8 cellular contexts compared by ENCODE assay signal in the genomic region with DNA sequence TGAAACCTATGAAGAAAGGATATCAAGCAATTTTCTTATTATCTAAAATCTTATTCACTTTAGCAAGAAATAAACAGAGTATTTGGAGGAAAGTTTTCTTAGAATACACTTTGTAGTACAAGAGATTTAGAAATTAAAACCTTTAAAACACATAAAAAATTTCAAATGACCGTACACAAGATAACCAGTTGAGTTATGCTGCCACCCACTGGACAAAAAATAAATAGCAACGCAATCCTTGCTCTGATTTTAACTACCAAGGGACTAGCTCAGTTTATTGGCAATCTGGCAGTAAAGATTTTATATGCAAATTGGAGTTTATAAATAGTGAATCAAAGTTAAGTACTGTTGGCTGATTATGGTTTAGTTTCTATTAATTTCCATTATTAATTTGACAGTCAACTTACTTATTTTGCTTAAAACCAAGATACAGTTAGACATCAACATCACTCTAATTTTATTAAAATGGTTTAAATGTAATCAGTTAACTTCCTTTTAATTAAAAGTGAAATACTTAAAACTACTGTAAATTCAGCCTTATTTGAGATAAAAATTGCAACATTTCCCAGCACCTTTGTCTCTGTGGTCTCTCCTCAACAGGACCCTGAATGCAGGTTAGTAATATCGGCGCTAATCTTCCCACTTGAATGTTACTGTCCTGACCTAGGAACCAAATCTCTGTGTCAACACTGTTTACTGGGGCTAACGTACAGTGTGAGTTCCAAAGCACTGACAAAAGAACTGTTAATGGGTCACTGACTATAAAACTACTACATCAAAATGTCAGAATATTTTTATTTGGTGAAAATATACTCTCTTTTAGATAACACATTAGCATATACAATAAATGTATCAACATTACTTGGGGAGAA. TPM values are rescaled to one million over a fixed set of nuclear protein-coding genes. Genes with fewer than 3 reads are reported as not detected.
DNase-seq lines count a peak whose midpoint lies in the region; TF ChIP-seq lines count a peak whose summit lies in the region.

No MANE protein-coding gene starts in this region.

- no peaks in the 10 kb centered on the region for H3K9me3 ChIP-seq in endodermal cell (ENCODE audit: control insufficient read depth, low read length)

- DNase-seq in AG08396 (ENCODE audit: low spot score), result peak; percentile 24
- peak; percentile 1 for DNase-seq in NCI-H1105 (lab: John Stamatoyannopoulos, UW)
- DNase-seq in activated CD4-positive, alpha-beta T cell treated with anti-CD3 and anti-CD28 coated beads, Interleukin-2, amount 10 ng/mL, durations not matched to agents 24 days and 14 days, result peak; percentile 90
- peak; percentile 73 for DNase-seq in endodermal cell
- DNase-seq in type B pancreatic cell (ENCODE audit: extremely low spot score, unreplicated experiment), result no peak
- no peak for DNase-seq in NK-92 treated with Interleukin-12 subunit alpha and Interleukin-12 subunit beta, amount 100 ng/mL, for 24 hours (lab: John Stamatoyannopoulos, UW)

- H3K27ac Mint-ChIP-seq in activated CD4-positive, alpha-beta T cell treated with anti-CD3 and anti-CD28 coated beads, Interleukin-2, amount 10 ng/mL, durations not matched to agents 24 days and 14 days, result no peak overlapping the region
- H3K27ac Mint-ChIP-seq in endodermal cell, result no peak overlapping the region
- H3K27ac Mint-ChIP-seq in nephron, result no peak overlapping the region
- H3K27ac Mint-ChIP-seq in type B pancreatic cell, result no peak overlapping the region

- H3K36me3 ChIP-seq in endodermal cell (ENCODE audit: control insufficient read depth, insufficient read depth, low read length), result peaks cover 16% of the 10 kb centered on the region

- H3K9me3 Mint-ChIP-seq in activated CD4-positive, alpha-beta T cell treated with anti-CD3 and anti-CD28 coated beads, Interleukin-2, amount 10 ng/mL, durations not matched to agents 24 days and 14 days, result no peaks in the 10 kb centered on the region
- H3K9me3 Mint-ChIP-seq in endodermal cell (no peaks in the 10 kb centered on the region), nephron (no peaks in the 10 kb centered on the region), type B pancreatic cell (no peaks in the 10 kb centered on the region)

- peaks cover 7% of the 10 kb centered on the region for H3K4me1 ChIP-seq in endodermal cell (ENCODE audit: control insufficient read depth, insufficient read depth, low read length)

- 73 to 100% methylated on average over 2 to 5 of the region's 5 CpGs for WGBS in endodermal cell (ENCODE audit: insufficient coverage in 1 of 2, insufficient read length in 1 of 2), 2 experiments

- no peak overlapping the region for H3K9ac ChIP-seq in endodermal cell (ENCODE audit: extremely low read depth, low read length, poor library complexity, severe bottlenecking)

- no peak overlapping the region for H3K4me3 ChIP-seq in endodermal cell (ENCODE audit: low read length)

- peaks cover 4% of the 10 kb centered on the region for H3K36me3 Mint-ChIP-seq in activated CD4-positive, alpha-beta T cell treated with anti-CD3 and anti-CD28 coated beads, Interleukin-2, amount 10 ng/mL, durations not matched to agents 24 days and 14 days (ENCODE audit: low read depth)
- H3K36me3 Mint-ChIP-seq in endodermal cell (ENCODE audit: low read depth) (peaks cover 23% of the 10 kb centered on the region), nephron (ENCODE audit: low read depth) (peaks cover 26% of the 10 kb centered on the region), type B pancreatic cell (peaks cover 10% of the 10 kb centered on the region)

- TF ChIP-seq CTCF in GM12872 (IDR thresholded peaks at IDR 0.05; ENCODE audit: insufficient read depth, low read depth, low read length) (peak; percentile 63), endodermal cell (conservative IDR thresholded peaks at IDR 0.05) (peak; percentile 89), nephron (IDR thresholded peaks at IDR 0.05; ENCODE audit: unreplicated experiment in 3 of 3) (peak; percentile 78 to 86 (median 85)), type B pancreatic cell (conservative IDR thresholded peaks at IDR 0.05) (peak; percentile 96)

- intact Hi-C loops in activated CD4-positive, alpha-beta T cell treated with anti-CD3 and anti-CD28 coated beads, Interleukin-2, amount 10 ng/mL, durations not matched to agents 24 days and 14 days (cut with micrococcal nuclease), result loop anchor here (1.0 kb wide), 1 partner anchor 153 kb away; no protein-coding TSS in a partner anchor

- no peaks in the 10 kb centered on the region for H3K27me3 ChIP-seq in endodermal cell (ENCODE audit: control insufficient read depth, insufficient read depth, low read length, poor library complexity, severe bottlenecking)

- no peak overlapping the region for H3K27ac ChIP-seq in endodermal cell (ENCODE audit: low read depth, low read length)

- no peak overlapping the region for H3K4me3 Mint-ChIP-seq in activated CD4-positive, alpha-beta T cell treated with anti-CD3 and anti-CD28 coated beads, Interleukin-2, amount 10 ng/mL, durations not matched to agents 24 days and 14 days
- H3K4me3 Mint-ChIP-seq in endodermal cell (no peak overlapping the region), nephron (no peak overlapping the region), type B pancreatic cell (no peak overlapping the region)

- H3K27me3 Mint-ChIP-seq in activated CD4-positive, alpha-beta T cell treated with anti-CD3 and anti-CD28 coated beads, Interleukin-2, amount 10 ng/mL, durations not matched to agents 24 days and 14 days, result no peaks in the 10 kb centered on the region
- H3K27me3 Mint-ChIP-seq in endodermal cell (ENCODE audit: insufficient read depth) (no peaks in the 10 kb centered on the region), nephron (ENCODE audit: low read depth) (no peaks in the 10 kb centered on the region), type B pancreatic cell (no peaks in the 10 kb centered on the region)

- H3K4me1 Mint-ChIP-seq in activated CD4-positive, alpha-beta T cell treated with anti-CD3 and anti-CD28 coated beads, Interleukin-2, amount 10 ng/mL, durations not matched to agents 24 days and 14 days, result peaks cover 12% of the 10 kb centered on the region
- H3K4me1 Mint-ChIP-seq in endodermal cell (peaks cover 10% of the 10 kb centered on the region), nephron (peaks cover 23% of the 10 kb centered on the region), type B pancreatic cell (ENCODE audit: unreplicated experiment) (peaks cover 5% of the 10 kb centered on the region)

RNA-seq across cellular contexts. Expression of a gene that starts 33.5 kb away (rescaled TPM):
- 27.6 and 29.4 TPM in 2 replicates for total RNA-seq in activated CD4-positive, alpha-beta T cell treated with anti-CD3 and anti-CD28 coated beads, Interleukin-2, amount 10 ng/mL, durations not matched to agents 24 days and 14 days
- total RNA-seq in endodermal cell (10 to 100 TPM; 37.5 to 38.9 TPM), type B pancreatic cell (ENCODE audit: low replicate concordance) (42.9 and 50.8 TPM in 2 replicates)
- polyA plus RNA-seq in endodermal cell (2013, experiment 1 of 2), result 23.7 TPM
- polyA plus RNA-seq in endodermal cell (2013, experiment 2 of 2), result 23.1 TPM

Comparison
In these comparisons a context has a peak if more than half of its experiments do, and no peak if none do; other contexts are left out.
1. DNase-seq: peak in AG08396 (single experiment), NCI-H1105 (single experiment), activated CD4-positive, alpha-beta T cell treated with anti-CD3 and anti-CD28 coated beads, Interleukin-2, amount 10 ng/mL, durations not matched to agents 24 days and 14 days (single experiment) and endodermal cell (single experiment); none in type B pancreatic cell (single experiment) and NK-92 treated with Interleukin-12 subunit alpha and Interleukin-12 subunit beta, amount 100 ng/mL, for 24 hours (single experiment).
2. Peak in every context shown above with its lines, with median percentiles within 50 percentile points of each other: CTCF ChIP-seq.